ENCODE assay signal across 9 cellular contexts in the genomic region with DNA sequence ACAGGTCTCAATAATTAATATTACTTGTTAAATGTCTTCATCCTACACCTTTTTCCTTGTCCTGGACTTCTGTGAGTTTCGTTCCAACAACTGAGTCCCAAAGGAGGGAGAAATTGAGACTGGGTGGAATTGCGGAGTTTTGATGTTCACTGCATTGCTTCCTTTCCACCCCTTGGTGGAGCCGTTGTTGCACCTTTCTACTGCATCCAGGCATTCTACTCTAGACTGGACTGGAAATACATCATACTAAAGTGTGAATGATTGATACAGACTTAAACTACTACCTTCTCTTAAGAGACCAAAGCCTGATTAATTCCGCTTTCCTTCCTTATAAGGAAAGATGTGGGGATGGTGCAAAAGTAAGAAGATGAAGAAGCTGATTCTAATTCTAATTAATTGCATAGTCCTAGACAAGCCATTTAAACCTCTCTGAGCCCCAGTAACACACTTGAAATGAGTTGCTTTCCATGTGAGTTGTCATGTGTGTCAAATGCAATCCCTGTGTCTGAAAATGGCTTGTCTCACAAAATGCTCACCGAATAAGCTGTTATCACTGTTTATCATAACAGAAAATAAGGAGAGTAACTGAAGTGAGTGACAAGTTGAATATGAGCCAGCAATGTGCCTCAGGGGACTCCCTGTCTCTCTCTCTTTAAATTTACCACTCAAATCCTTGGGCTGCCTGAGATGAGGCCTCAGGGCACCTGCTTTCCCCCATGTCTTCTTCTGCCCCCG.
DNase-seq lines count a peak whose midpoint lies in the region; ATAC-seq and TF ChIP-seq lines count a peak whose summit lies in the region.
"Had no signal": no experiment of that assay in that cellular context is flagged by ENCODE, and none has a peak within 500 bp of the region (broad histone marks: within the 10 kb centered on the region; RNA-seq: fewer than 3 reads in every experiment).

No MANE protein-coding gene starts in this region.

- peak; percentile 81 for TF ChIP-seq CTCF in C4-2B (conservative IDR thresholded peaks at IDR 0.05)
- peak; percentile 11 for TF ChIP-seq CTCF in HFF-Myc (IDR thresholded peaks at IDR 0.05; ENCODE audit: low read depth, low read length, missing control alignments)
- no peak for TF ChIP-seq CTCF in omental fat pad (IDR thresholded peaks at IDR 0.05)

- no peak for ATAC-seq in activated CD4-positive, CD25-positive, alpha-beta regulatory T cell treated with anti-CD3 and anti-CD28 coated beads, Interleukin-2, amount 50 U/mL, for 24 hours
- no peak for ATAC-seq in omental fat pad (ENCODE audit: low FRiP score)

- no peak for DNase-seq in HFF-Myc (ENCODE audit: extremely low read depth, low read depth)
- DNase-seq in RKO (ENCODE audit: low spot score), result peak; percentile 73
- peak; percentile 19 for DNase-seq in iPS DF 4.7 (ENCODE audit: extremely low read depth, low spot score)
- DNase-seq in stimulated activated CD4-positive, alpha-beta T cell treated with anti-CD3 and anti-CD28 coated beads, Interleukin-2, amount 100 ng/mL, for 48 hours, result no peak
- no peak for DNase-seq in activated naive CD4-positive, alpha-beta T cell treated with anti-CD3 and anti-CD28 coated beads, Interleukin-2, amount 50 U/mL, for 16 hours
- no peak for DNase-seq in omental fat pad (ENCODE audit: low spot score)
- DNase-seq: MG63 had no signal

- H3K4me3 ChIP-seq in HFF-Myc (replicated peaks; ENCODE audit: low read depth, low read length), result no peak overlapping the region
- H3K4me3 ChIP-seq: MG63 had no signal

- no peak overlapping the region for H3K27ac ChIP-seq in C4-2B

Comparison
In these comparisons a context has a peak if more than half of its experiments do, and no peak if none do; other contexts are left out.
1. CTCF ChIP-seq: peak in C4-2B (single experiment) and HFF-Myc (single experiment); none in omental fat pad (0 of 3).
2. DNase-seq: peak in RKO (single experiment) and iPS DF 4.7 (single experiment); none in HFF-Myc (single experiment), stimulated activated CD4-positive, alpha-beta T cell treated with anti-CD3 and anti-CD28 coated beads, Interleukin-2, amount 100 ng/mL, for 48 hours (0 of 2), activated naive CD4-positive, alpha-beta T cell treated with anti-CD3 and anti-CD28 coated beads, Interleukin-2, amount 50 U/mL, for 16 hours (single experiment) and omental fat pad (single experiment).